Comparison of ENCODE assay signal across 10 cellular contexts in genomic region chr21:36428789-36429671, GRCh38. TPM values are rescaled to one million over a fixed set of nuclear protein-coding genes. Genes with fewer than 3 reads are reported as not detected.
DNase-seq lines count a peak whose midpoint lies in the region; TF ChIP-seq lines count a peak whose summit lies in the region.
"Had no signal": no experiment of that assay in that cellular context is flagged by ENCODE, and none has a peak within 500 bp of the region (broad histone marks: within the 10 kb centered on the region; RNA-seq: fewer than 3 reads in every experiment).

No MANE protein-coding gene starts in this region.

- CTCF ChIA-PET in activated naive CD4-positive, alpha-beta T cell treated with anti-CD3 and anti-CD28 coated beads for 36 hours (lab: Charles Lee), result interaction anchor here (0.6 to 2.5 kb wide), 3 partner anchors 11 to 288 kb away, joined by 3 to 7 read pairs (median 3); no protein-coding TSS in a partner anchor

- H3K36me3 ChIP-seq in adrenal gland (replicated peaks in 1 of 2) (no peaks in the 10 kb centered on the region), tibial artery (no peaks in the 10 kb centered on the region)

- H3K9me3 ChIP-seq in adrenal gland (replicated peaks in 1 of 3) (no peaks in the 10 kb centered on the region), tibial artery (no peaks in the 10 kb centered on the region)

- no peak for DNase-seq in activated naive CD4-positive, alpha-beta T cell treated with anti-CD3 and anti-CD28 coated beads for 36 hours
- DNase-seq in adrenal gland (no peak), left kidney (ENCODE audit: low read depth, low spot score) (peak; percentile 73), tibial artery (no peak), activated gamma-delta T cell (lab: John Stamatoyannopoulos, UW) (no peak)
- DNase-seq in stimulated activated CD4-positive, alpha-beta T cell treated with anti-CD3 and anti-CD28 coated beads, Interleukin-1b, Interleukin-23, amount 100 ng/mL, for 48 hours, result no peak
- no peak for DNase-seq in stimulated activated naive CD4-positive, alpha-beta T cell treated with Interleukin-2 at 50 U/mL for 16 hours (lab: John Stamatoyannopoulos, UW)

- H3K4me3 ChIP-seq in adrenal gland (no peak overlapping the region), tibial artery (no peak overlapping the region)

- H3K4me3 Mint-ChIP-seq in activated naive CD4-positive, alpha-beta T cell treated with anti-CD3 and anti-CD28 coated beads, Interleukin-2, amount 50 U/mL, for 24 hours, result peak overlapping the region; percentile 81
- no peak overlapping the region for H3K4me3 Mint-ChIP-seq in activated naive CD4-positive, alpha-beta T cell treated with anti-CD3 and anti-CD28 coated beads for 36 hours

- intact Hi-C loops in activated naive CD4-positive, alpha-beta T cell treated with anti-CD3 and anti-CD28 coated beads for 36 hours (cut with micrococcal nuclease), result no loop called here
- intact Hi-C loops in adrenal gland (cut with DNase I), result no loop called here
- intact Hi-C loops in tibial artery (cut with DNase I; ENCODE audit: low total_unique reads), result loop anchor here (10.0 kb wide), 1 partner anchor 496 kb away; no protein-coding TSS in a partner anchor

- no peaks in the 10 kb centered on the region for H3K9me3 Mint-ChIP-seq in activated naive CD4-positive, alpha-beta T cell treated with anti-CD3 and anti-CD28 coated beads, Interleukin-2, amount 50 U/mL, for 24 hours
- H3K9me3 Mint-ChIP-seq in activated naive CD4-positive, alpha-beta T cell treated with anti-CD3 and anti-CD28 coated beads for 36 hours, result no peaks in the 10 kb centered on the region
- H3K9me3 Mint-ChIP-seq: CD4-positive, alpha-beta T cell had no signal

- peaks cover 2% of the 10 kb centered on the region for H3K36me3 Mint-ChIP-seq in activated naive CD4-positive, alpha-beta T cell treated with anti-CD3 and anti-CD28 coated beads, Interleukin-2, amount 50 U/mL, for 24 hours
- H3K36me3 Mint-ChIP-seq in activated naive CD4-positive, alpha-beta T cell treated with anti-CD3 and anti-CD28 coated beads for 36 hours (ENCODE audit: low read depth), result no peaks in the 10 kb centered on the region

- H3K4me1 ChIP-seq in adrenal gland (replicated peaks in 1 of 2) (peaks cover 0 to 18% of the 10 kb centered on the region in 2 donors), tibial artery (peaks cover 0 to 23% (median 1%) of the 10 kb centered on the region in 4 donors)

- H3K27me3 ChIP-seq in adrenal gland (no peaks in the 10 kb centered on the region), tibial artery (no peaks in the 10 kb centered on the region)

- TF ChIP-seq CTCF in adrenal gland (IDR thresholded peaks at IDR 0.05) (no peak), tibial artery (IDR thresholded peaks at IDR 0.05) (no peak)

- H3K27ac Mint-ChIP-seq in activated naive CD4-positive, alpha-beta T cell treated with anti-CD3 and anti-CD28 coated beads, Interleukin-2, amount 50 U/mL, for 24 hours, result no peak overlapping the region
- H3K27ac Mint-ChIP-seq in activated naive CD4-positive, alpha-beta T cell treated with anti-CD3 and anti-CD28 coated beads for 36 hours, result no peak overlapping the region
- H3K27ac Mint-ChIP-seq: CD4-positive, alpha-beta T cell had no signal

- H3K27me3 Mint-ChIP-seq in activated naive CD4-positive, alpha-beta T cell treated with anti-CD3 and anti-CD28 coated beads, Interleukin-2, amount 50 U/mL, for 24 hours, result peaks cover 7% of the 10 kb centered on the region
- peaks cover 19% of the 10 kb centered on the region for H3K27me3 Mint-ChIP-seq in activated naive CD4-positive, alpha-beta T cell treated with anti-CD3 and anti-CD28 coated beads for 36 hours (ENCODE audit: low read depth)

- TF ChIP-seq POLR2A in adrenal gland (IDR thresholded peaks at IDR 0.05), result peak in 1 of 2 donors; percentile 8

- H3K27ac ChIP-seq in adrenal gland (peak overlapping the region in 3 of 5 donors; percentile 80 to 88 (median 84)), tibial artery (peak overlapping the region; percentile 61 to 66)

- WGBS in adrenal gland, 4 donors, result 83 to 92% (median 86%) methylated on average over 14 to 18 of the region's 18 CpGs

- H3K4me1 Mint-ChIP-seq in activated naive CD4-positive, alpha-beta T cell treated with anti-CD3 and anti-CD28 coated beads, Interleukin-2, amount 50 U/mL, for 24 hours, result peaks cover 11% of the 10 kb centered on the region
- peaks cover 14% of the 10 kb centered on the region for H3K4me1 Mint-ChIP-seq in activated naive CD4-positive, alpha-beta T cell treated with anti-CD3 and anti-CD28 coated beads for 36 hours (ENCODE audit: low read depth)

RNA-seq across cellular contexts. Expression of gene CHAF1B, which starts 43.8 kb away (rescaled TPM):
- 10 to 100 TPM; 30.5 to 31.9 TPM for total RNA-seq in activated naive CD4-positive, alpha-beta T cell treated with anti-CD3 and anti-CD28 coated beads for 36 hours
- total RNA-seq in adrenal gland, result 1 to 10 TPM in 5 of 8 donors, under 1 TPM in 3; 0.30 to 1.4 (median 1.2) TPM
- 1 to 10 TPM in 1 of 3 donors, under 1 TPM in 2; 0.77 to 1.1 (median 0.80) TPM for polyA plus RNA-seq in adrenal gland

RNA-seq across cellular contexts. Expression of gene CLDN14, which starts 50.9 kb away (rescaled TPM):
- not detected for total RNA-seq in activated naive CD4-positive, alpha-beta T cell treated with anti-CD3 and anti-CD28 coated beads for 36 hours
- not detected for total RNA-seq in adrenal gland
- not detected for polyA plus RNA-seq in adrenal gland
- total RNA-seq: CD4-positive, alpha-beta T cell; cerebellum had no signal

Comparison
In these comparisons a context has a peak if more than half of its experiments do, and no peak if none do; other contexts are left out.
1. RNA of gene CHAF1B, which starts 43.8 kb away (total RNA-seq): 30.5 to 31.9 TPM in activated naive CD4-positive, alpha-beta T cell treated with anti-CD3 and anti-CD28 coated beads for 36 hours; 0.30 to 1.4 TPM in adrenal gland; every median in the first group is over 10 times any median in the second.